In the genomic region with DNA sequence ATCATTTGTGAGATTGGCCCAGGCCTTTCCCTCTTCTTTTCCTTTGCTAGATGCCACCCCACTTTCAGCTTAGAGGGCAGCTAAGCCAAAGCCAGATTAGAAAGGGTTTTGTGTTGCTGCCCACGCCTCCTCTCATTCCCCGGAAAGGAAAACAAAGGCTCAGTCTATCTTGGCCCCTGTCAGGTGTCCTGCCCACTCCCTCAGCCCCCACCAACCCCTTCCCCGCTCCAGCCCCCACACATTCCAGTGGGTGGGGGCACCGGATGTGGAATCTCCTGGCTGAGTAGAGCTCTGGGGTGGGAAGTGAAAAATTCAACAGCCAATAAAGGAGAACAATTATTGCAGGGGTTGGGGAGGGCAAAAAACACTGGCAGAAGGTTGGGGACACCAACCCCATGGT, we compare ENCODE assay signal across 7 cellular contexts. TPM values are rescaled to one million over a fixed set of nuclear protein-coding genes. Genes with fewer than 3 reads are reported as not detected.
DNase-seq lines count a peak whose midpoint lies in the region; ATAC-seq and TF ChIP-seq lines count a peak whose summit lies in the region.
"Had no signal": no experiment of that assay in that cellular context is flagged by ENCODE, and none has a peak within 500 bp of the region (broad histone marks: within the 10 kb centered on the region; RNA-seq: fewer than 3 reads in every experiment).

No MANE protein-coding gene starts in this region.

- H3K9me2 ChIP-seq in SU-DHL-6 (replicated peaks; ENCODE audit: insufficient read depth, low read length): no peaks in the 10 kb centered on the region

- H3K27me3 ChIP-seq in A673 (replicated peaks; ENCODE audit: insufficient read depth, low read depth, low read length, poor library complexity): no peaks in the 10 kb centered on the region
- no peaks in the 10 kb centered on the region for H3K27me3 ChIP-seq in SU-DHL-6 (ENCODE audit: low read length)

- H3K79me2 ChIP-seq in SU-DHL-6 (ENCODE audit: insufficient read depth, low read length): no peaks in the 10 kb centered on the region

- H3K36me3 ChIP-seq in A673 (ENCODE audit: insufficient read depth, low read length, poor library complexity, severe bottlenecking) (no peaks in the 10 kb centered on the region), SU-DHL-6 (ENCODE audit: low read length) (no peaks in the 10 kb centered on the region)

- DNase-seq in A673 (ENCODE audit: low spot score): peak; percentile 58
- DNase-seq in iPS-NIHi11 (ENCODE audit: low spot score): peak; percentile 69
- DNase-seq in immature natural killer cell: no peak
- DNase-seq in NCI-H2029 (lab: John Stamatoyannopoulos, UW): no peak
- DNase-seq: stimulated activated CD4-positive, alpha-beta T cell treated with anti-CD3 and anti-CD28 coated beads, Interleukin-4, amount 100 ng/mL, for 4 hours had no signal

- peak overlapping the region; percentile 74 for H3K4me2 ChIP-seq in SU-DHL-6 (ENCODE audit: low read depth, low read length, poor library complexity, severe bottlenecking)

- H3F3A ChIP-seq in SU-DHL-6 (ENCODE audit: insufficient read depth): no peaks in the 10 kb centered on the region

- no peaks in the 10 kb centered on the region for H4K20me1 ChIP-seq in SU-DHL-6 (ENCODE audit: low read depth, low read length)

- peaks cover 11 to 18% (median 15%) of the 10 kb centered on the region in 3 donors for H3K27me3 Mint-ChIP-seq in immature natural killer cell (ENCODE audit: low read depth in 3 of 3)

- BruUV-seq in A673 (replicated peaks; lab: Mats Ljungman, UMichigan): no TSS peak

- peak overlapping the region; percentile 95 for H3K27ac ChIP-seq in A673 (ENCODE audit: low read depth, low read length, poor library complexity, severe bottlenecking)
- 0 out of 2 replicates have a peak overlapping the region, but pooled peaks have one; percentile 85 for H3K27ac ChIP-seq in SU-DHL-6 (ENCODE audit: low read depth, low read length)

- no peak for TF ChIP-seq CTCF in A673 (conservative IDR thresholded peaks at IDR 0.05; ENCODE audit: low read depth, low read length)
- no peak for TF ChIP-seq CTCF in SU-DHL-6 (IDR thresholded peaks at IDR 0.05; ENCODE audit: insufficient read depth, low read length, poor library complexity, severe bottlenecking)

- no peaks in the 10 kb centered on the region for H3K36me3 Mint-ChIP-seq in immature natural killer cell

- no peaks in the 10 kb centered on the region for H3K9me3 ChIP-seq in A673 (ENCODE audit: low read depth, low read length, poor library complexity, severe bottlenecking)
- H3K9me3 ChIP-seq in SU-DHL-6 (ENCODE audit: insufficient read depth, low read length): no peaks in the 10 kb centered on the region

- peak overlapping the region in 1 of 5 donors; percentile 88 for H3K4me3 Mint-ChIP-seq in immature natural killer cell

- no peaks in the 10 kb centered on the region for H3K9me3 Mint-ChIP-seq in immature natural killer cell

- ATAC-seq in GM21447 (IDR thresholded peaks at IDR 0.05; ENCODE audit: unreplicated experiment): no peak

- POLR2A ChIA-PET in A673 (lab: Charles Lee; ENCODE audit: low non-redundant PET): no interaction called here

- intact Hi-C loops in A673 (cut with micrococcal nuclease; ENCODE audit: unreplicated experiment): no loop called here

- H2AFZ ChIP-seq in SU-DHL-6 (ENCODE audit: low read depth, low read length, severe bottlenecking): no peak overlapping the region

- peaks cover 40% of the 10 kb centered on the region for H3K4me1 ChIP-seq in A673 (ENCODE audit: insufficient read depth, low read length, poor library complexity, severe bottlenecking)

- peaks cover 42 to 58% of the 10 kb centered on the region in 2 donors for H3K4me1 Mint-ChIP-seq in immature natural killer cell

- H3K4me3 ChIP-seq in A673 (ENCODE audit: low read depth, low read length, poor library complexity, severe bottlenecking): peak overlapping the region; percentile 91
- no peak overlapping the region for H3K4me3 ChIP-seq in SU-DHL-6 (ENCODE audit: insufficient read depth, low read length, poor library complexity, severe bottlenecking)

- no peak overlapping the region for H3K9ac ChIP-seq in SU-DHL-6 (ENCODE audit: low read length)

- peak overlapping the region in 2 of 6 donors; percentile 65 to 80 for H3K27ac Mint-ChIP-seq in immature natural killer cell

- CTCF ChIA-PET in A673 (lab: Charles Lee): interaction anchor here (0.6 kb wide), 2 partner anchors 23 to 54 kb away, joined by 3 read pairs; no protein-coding TSS in a partner anchor

RNA-seq across cellular contexts. Expression of a gene that starts 2.2 kb away (rescaled TPM):
- 6.7 and 9.7 TPM in 2 replicates for total RNA-seq in A673 (2021)
- polyA plus RNA-seq in immature natural killer cell: 1 to 10 TPM in 1 of 3 donors, not detected in 2; 2.8 TPM

RNA-seq across cellular contexts. Expression of a gene that starts 2.2 kb away (rescaled TPM):
- total RNA-seq in A673 (2021): 76.0 and 86.3 TPM in 2 replicates
- polyA plus RNA-seq in immature natural killer cell: 100 to 1,000 TPM; 108 to 198 (median 127) TPM

RNA-seq across cellular contexts. Expression of a gene that starts 10.3 kb away (rescaled TPM):
- total RNA-seq in A673 (2021): 14.7 and 21.4 TPM in 2 replicates
- under 1 TPM in 1 of 3 donors, not detected in 2; 0.31 TPM for polyA plus RNA-seq in immature natural killer cell

RNA-seq across cellular contexts. Expression of a gene that starts 10.8 kb away (rescaled TPM):
- total RNA-seq in A673 (2021): 367 and 371 TPM in 2 replicates
- polyA plus RNA-seq in immature natural killer cell: 1,000 to 10,000 TPM; 1,258 to 1,754 (median 1,754) TPM

RNA-seq across cellular contexts. Expression of a gene that starts 24.9 kb away (rescaled TPM):
- 38.4 and 46.9 TPM in 2 replicates for total RNA-seq in A673 (2021)
- polyA plus RNA-seq in immature natural killer cell: 1 to 10 TPM in 1 of 3 donors, under 1 TPM in 2; 0.16 to 1.7 (median 0.64) TPM

Comparison
In these comparisons a context has a peak if more than half of its experiments do, and no peak if none do; other contexts are left out.
1. DNase-seq: peak in A673 (single experiment) and iPS-NIHi11 (single experiment); none in immature natural killer cell (0 of 3) and NCI-H2029 (single experiment).